18 cellular contexts compared by ENCODE assay signal in the genomic region with DNA sequence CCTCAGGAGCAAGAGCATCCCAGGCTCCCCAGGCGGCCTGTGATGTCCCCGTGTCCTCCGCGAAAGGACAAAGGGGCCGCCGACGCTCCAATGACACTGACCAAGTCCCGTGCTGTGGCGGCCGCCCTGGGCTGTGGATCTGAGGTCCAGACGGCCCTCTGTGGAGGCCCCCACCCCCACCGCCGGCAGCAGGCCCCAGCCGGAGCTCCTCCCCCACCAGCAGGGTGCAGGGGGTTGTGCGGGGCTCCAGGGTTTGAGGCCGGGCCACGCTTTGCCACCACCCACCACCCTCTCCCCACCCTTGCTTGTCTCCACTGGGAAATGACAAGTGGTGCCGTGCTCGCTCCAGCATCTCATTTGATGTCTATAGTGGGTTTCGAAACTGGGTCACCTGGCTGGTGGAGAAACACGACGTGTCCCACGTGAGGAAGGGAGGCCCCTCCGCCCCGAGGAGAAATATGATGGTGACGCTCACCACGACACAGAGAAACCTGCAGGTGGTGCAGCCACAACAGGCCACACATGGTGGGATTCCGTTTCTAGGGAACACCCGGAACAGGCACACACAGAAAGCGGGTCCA.
"Had no signal": no experiment of that assay in that cellular context is flagged by ENCODE, and none has a peak within 500 bp of the region (broad histone marks: within the 10 kb centered on the region; RNA-seq: fewer than 3 reads in every experiment).

No MANE protein-coding gene starts in this region.

- H3K27me3 Mint-ChIP-seq: activated CD4-positive, alpha-beta T cell treated with anti-CD3 and anti-CD28 coated beads, Interleukin-2, amount 10 ng/mL, durations not matched to agents 7 days and 5 days; stimulated activated memory B cell treated with anti-CD40 and anti-IgM and Interleukin-4, amounts not matched to agents 10 μg/mL and 1 μg/mL and 100 μg/mL, for 72 hours; type B pancreatic cell had no signal

- H3K36me3 Mint-ChIP-seq: stimulated activated memory B cell treated with anti-CD40 and anti-IgM and Interleukin-4, amounts not matched to agents 10 μg/mL and 1 μg/mL and 100 μg/mL, for 72 hours; type B pancreatic cell had no signal

- H3K9me3 ChIP-seq: heart left ventricle, psoas muscle, testis had no signal

- H3K36me3 ChIP-seq: brain microvascular endothelial cell, heart left ventricle had no signal

- DNase-seq: activated CD4-positive, alpha-beta T cell treated with anti-CD3 and anti-CD28 coated beads, Interleukin-2, amount 10 ng/mL, durations not matched to agents 7 days and 5 days; activated CD8-positive, alpha-beta T cell treated with anti-CD3 and anti-CD28 coated beads, Interleukin-2, amount 10 ng/mL, durations not matched to agents 7 days and 5 days; activated naive CD4-positive, alpha-beta T cell treated with anti-CD3 and anti-CD28 coated beads for 36 hours; activated T-cell treated with anti-CD3 and anti-CD28 coated beads, Interleukin-2, amount 50 U/mL, for 4 hours; brain microvascular endothelial cell; cortex of kidney; erythroblast; foreskin melanocyte; kidney glomerular epithelial cell; nephron progenitor cell; stimulated activated CD4-positive, alpha-beta T cell treated with anti-CD3 and anti-CD28 coated beads, Interleukin-4, amount 100 ng/mL, for 4 hours; testis had no signal

- H3K9me3 Mint-ChIP-seq: activated naive CD4-positive, alpha-beta T cell treated with anti-CD3 and anti-CD28 coated beads for 36 hours; activated T-cell treated with anti-CD3 and anti-CD28 coated beads, Interleukin-2, amount 50 U/mL, for 4 hours; nephron progenitor cell; stimulated activated memory B cell treated with anti-CD40 and anti-IgM and Interleukin-4, amounts not matched to agents 10 μg/mL and 1 μg/mL and 100 μg/mL, for 72 hours; type B pancreatic cell had no signal

- H3K4me3 Mint-ChIP-seq: activated CD4-positive, alpha-beta T cell treated with anti-CD3 and anti-CD28 coated beads, Interleukin-2, amount 10 ng/mL, durations not matched to agents 7 days and 5 days; activated CD8-positive, alpha-beta T cell treated with anti-CD3 and anti-CD28 coated beads, Interleukin-2, amount 10 ng/mL, durations not matched to agents 7 days and 5 days; activated naive CD4-positive, alpha-beta T cell treated with anti-CD3 and anti-CD28 coated beads for 36 hours; activated T-cell treated with anti-CD3 and anti-CD28 coated beads, Interleukin-2, amount 50 U/mL, for 4 hours; nephron progenitor cell; stimulated activated memory B cell treated with anti-CD40 and anti-IgM and Interleukin-4, amounts not matched to agents 10 μg/mL and 1 μg/mL and 100 μg/mL, for 72 hours; type B pancreatic cell had no signal

- ATAC-seq: activated CD8-positive, alpha-beta T cell treated with anti-CD3 and anti-CD28 coated beads, Interleukin-2, amount 10 ng/mL, durations not matched to agents 7 days and 5 days; activated T-cell treated with anti-CD3 and anti-CD28 coated beads, Interleukin-2, amount 50 U/mL, for 4 hours; heart left ventricle; psoas muscle; sciatic nerve; stimulated activated memory B cell treated with anti-CD40 and anti-IgM and Interleukin-4, amounts not matched to agents 10 μg/mL and 1 μg/mL and 100 μg/mL, for 72 hours had no signal

- H3K27ac ChIP-seq: brain microvascular endothelial cell, heart left ventricle, psoas muscle, testis had no signal

- H3K4me3 ChIP-seq: heart left ventricle, lung, psoas muscle, testis had no signal

- H3K27ac Mint-ChIP-seq: activated CD4-positive, alpha-beta T cell treated with anti-CD3 and anti-CD28 coated beads, Interleukin-2, amount 10 ng/mL, durations not matched to agents 7 days and 5 days; activated CD8-positive, alpha-beta T cell treated with anti-CD3 and anti-CD28 coated beads, Interleukin-2, amount 10 ng/mL, durations not matched to agents 7 days and 5 days; activated naive CD4-positive, alpha-beta T cell treated with anti-CD3 and anti-CD28 coated beads for 36 hours; nephron progenitor cell; stimulated activated memory B cell treated with anti-CD40 and anti-IgM and Interleukin-4, amounts not matched to agents 10 μg/mL and 1 μg/mL and 100 μg/mL, for 72 hours; type B pancreatic cell had no signal

- H3K27me3 ChIP-seq: brain microvascular endothelial cell, heart left ventricle, testis had no signal

- H3K4me1 ChIP-seq: heart left ventricle, psoas muscle, testis had no signal
